In genomic region chr5:30458681-30459080, GRCh38 we compare ENCODE assay signal across 26 cellular contexts.
"Had no signal": no experiment of that assay in that cellular context is flagged by ENCODE, and none has a peak within 500 bp of the region (broad histone marks: within the 10 kb centered on the region; RNA-seq: fewer than 3 reads in every experiment).

No MANE protein-coding gene starts in this region.

- H3K4me1 ChIP-seq: esophagus muscularis mucosa, foreskin keratinocyte, gastroesophageal sphincter, heart left ventricle, psoas muscle, sigmoid colon, spleen, thyroid gland, vagina had no signal

- H3K36me3 ChIP-seq: esophagus muscularis mucosa, gastroesophageal sphincter, heart left ventricle, sigmoid colon, spleen, thyroid gland, vagina had no signal

- DNase-seq: dorsolateral prefrontal cortex; effector CD8-positive, alpha-beta T cell; foreskin keratinocyte; heart left ventricle; kidney; mucosa of descending colon; naive B cell; psoas muscle; right cardiac atrium; sigmoid colon; spleen; stimulated activated CD4-positive, alpha-beta T cell treated with anti-CD3 and anti-CD28 coated beads, Interleukin-2, amount 100 ng/mL, for 48 hours; stimulated activated naive CD4-positive, alpha-beta T cell; stimulated activated naive CD8-positive, alpha-beta T cell treated with anti-CD3 and anti-CD28 coated beads, Interleukin-15, amount 100 ng/mL, for 72 hours; thyroid gland; trophoblast cell had no signal

- H3K4me3 ChIP-seq: dorsolateral prefrontal cortex, esophagus muscularis mucosa, gastroesophageal sphincter, heart left ventricle, hepatocyte, lung, mucosa of descending colon, psoas muscle, sigmoid colon, spleen, thyroid gland, vagina had no signal

- H2AFZ ChIP-seq: hepatocyte had no signal

- H3K27me3 Mint-ChIP-seq: memory B cell; naive B cell; natural killer cell treated with Interleukin-12 subunit alpha and Interleukin-12 subunit beta and Interleukin-15 and Interleukin-18, amount 100 ng/mL, for 72 hours; stimulated activated naive CD8-positive, alpha-beta T cell treated with anti-CD3 and anti-CD28 coated beads, Interleukin-15, amount 100 ng/mL, for 72 hours had no signal

- H3K9me3 ChIP-seq: esophagus muscularis mucosa, gastroesophageal sphincter, mucosa of descending colon, psoas muscle, sigmoid colon, thyroid gland, vagina had no signal

- H3K27ac Mint-ChIP-seq: memory B cell; mesothelial cell of epicardium; naive B cell; natural killer cell treated with Interleukin-12 subunit alpha and Interleukin-12 subunit beta and Interleukin-15 and Interleukin-18, amount 100 ng/mL, for 72 hours; stimulated activated naive CD8-positive, alpha-beta T cell treated with anti-CD3 and anti-CD28 coated beads, Interleukin-15, amount 100 ng/mL, for 72 hours had no signal

- H3K79me2 ChIP-seq: hepatocyte had no signal

- H3K4me2 ChIP-seq: hepatocyte had no signal

- H3K36me3 Mint-ChIP-seq: memory B cell; mesothelial cell of epicardium; naive B cell; natural killer cell treated with Interleukin-12 subunit alpha and Interleukin-12 subunit beta and Interleukin-15 and Interleukin-18, amount 100 ng/mL, for 72 hours had no signal

- H3K27me3 ChIP-seq: dorsolateral prefrontal cortex, esophagus muscularis mucosa, foreskin keratinocyte, gastroesophageal sphincter, heart left ventricle, hepatocyte, sigmoid colon, spleen, thyroid gland, vagina had no signal

- H3K4me1 Mint-ChIP-seq: memory B cell; mesothelial cell of epicardium; naive B cell; neural crest cell; stimulated activated naive CD8-positive, alpha-beta T cell treated with anti-CD3 and anti-CD28 coated beads, Interleukin-15, amount 100 ng/mL, for 72 hours had no signal

- H3K27ac ChIP-seq: dorsolateral prefrontal cortex, esophagus muscularis mucosa, foreskin keratinocyte, gastroesophageal sphincter, heart left ventricle, hepatocyte, psoas muscle, sigmoid colon, spleen, thyroid gland, vagina had no signal

- ATAC-seq: foreskin keratinocyte; gastroesophageal sphincter; heart left ventricle; left lobe of liver; mucosa of descending colon; natural killer cell treated with Interleukin-12 subunit alpha and Interleukin-12 subunit beta and Interleukin-15 and Interleukin-18, amount 100 ng/mL, for 72 hours; psoas muscle; right cardiac atrium; stimulated activated naive CD8-positive, alpha-beta T cell treated with anti-CD3 and anti-CD28 coated beads, Interleukin-15, amount 100 ng/mL, for 72 hours had no signal

- H3K4me3 Mint-ChIP-seq: memory B cell; mesothelial cell of epicardium; naive B cell; natural killer cell treated with Interleukin-12 subunit alpha and Interleukin-12 subunit beta and Interleukin-15 and Interleukin-18, amount 100 ng/mL, for 72 hours; neural crest cell; stimulated activated naive CD8-positive, alpha-beta T cell treated with anti-CD3 and anti-CD28 coated beads, Interleukin-15, amount 100 ng/mL, for 72 hours had no signal
